Comparison of ENCODE assay signal across 1 cellular context in the genomic region with DNA sequence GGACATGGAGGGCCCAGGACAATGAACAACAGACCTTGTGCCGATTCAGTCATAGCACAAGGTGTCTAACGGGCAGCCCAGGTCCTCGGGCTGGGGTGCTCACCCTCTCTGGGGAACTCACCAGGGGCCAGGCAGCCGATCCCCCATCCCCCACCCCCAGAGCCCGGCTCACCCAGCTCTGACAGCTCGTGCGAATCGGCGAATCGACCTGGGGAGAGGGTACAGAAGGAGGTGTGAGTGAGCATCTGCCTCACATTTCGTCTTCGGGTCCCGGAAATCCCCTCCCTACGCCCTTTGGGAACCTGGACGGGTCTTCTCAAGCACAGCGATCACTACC.
TF ChIP-seq lines count a peak whose summit lies in the region.

No MANE protein-coding gene starts in this region.

TF ChIP-seq in WTC11, 78 proteins besides CTCF, POLR2A, EP300 and RAD21 (continued from another document):
- TF ChIP-seq, protein P1, sequence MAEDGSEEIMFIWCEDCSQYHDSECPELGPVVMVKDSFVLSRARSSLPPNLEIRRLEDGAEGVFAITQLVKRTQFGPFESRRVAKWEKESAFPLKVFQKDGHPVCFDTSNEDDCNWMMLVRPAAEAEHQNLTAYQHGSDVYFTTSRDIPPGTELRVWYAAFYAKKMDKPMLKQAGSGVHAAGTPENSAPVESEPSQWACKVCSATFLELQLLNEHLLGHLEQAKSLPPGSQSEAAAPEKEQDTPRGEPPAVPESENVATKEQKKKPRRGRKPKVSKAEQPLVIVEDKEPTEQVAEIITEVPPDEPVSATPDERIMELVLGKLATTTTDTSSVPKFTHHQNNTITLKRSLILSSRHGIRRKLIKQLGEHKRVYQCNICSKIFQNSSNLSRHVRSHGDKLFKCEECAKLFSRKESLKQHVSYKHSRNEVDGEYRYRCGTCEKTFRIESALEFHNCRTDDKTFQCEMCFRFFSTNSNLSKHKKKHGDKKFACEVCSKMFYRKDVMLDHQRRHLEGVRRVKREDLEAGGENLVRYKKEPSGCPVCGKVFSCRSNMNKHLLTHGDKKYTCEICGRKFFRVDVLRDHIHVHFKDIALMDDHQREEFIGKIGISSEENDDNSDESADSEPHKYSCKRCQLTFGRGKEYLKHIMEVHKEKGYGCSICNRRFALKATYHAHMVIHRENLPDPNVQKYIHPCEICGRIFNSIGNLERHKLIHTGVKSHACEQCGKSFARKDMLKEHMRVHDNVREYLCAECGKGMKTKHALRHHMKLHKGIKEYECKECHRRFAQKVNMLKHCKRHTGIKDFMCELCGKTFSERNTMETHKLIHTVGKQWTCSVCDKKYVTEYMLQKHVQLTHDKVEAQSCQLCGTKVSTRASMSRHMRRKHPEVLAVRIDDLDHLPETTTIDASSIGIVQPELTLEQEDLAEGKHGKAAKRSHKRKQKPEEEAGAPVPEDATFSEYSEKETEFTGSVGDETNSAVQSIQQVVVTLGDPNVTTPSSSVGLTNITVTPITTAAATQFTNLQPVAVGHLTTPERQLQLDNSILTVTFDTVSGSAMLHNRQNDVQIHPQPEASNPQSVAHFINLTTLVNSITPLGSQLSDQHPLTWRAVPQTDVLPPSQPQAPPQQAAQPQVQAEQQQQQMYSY (CRISPR knock-in tag; IDR thresholded peaks at IDR 0.05) = no peak
- no peak for TF ChIP-seq MYBL2 (CRISPR knock-in tag; IDR thresholded peaks at IDR 0.05)
- TF ChIP-seq ZNF416 (CRISPR knock-in tag; IDR thresholded peaks at IDR 0.05) = no peak
- no peak for TF ChIP-seq JAZF1 (CRISPR knock-in tag; IDR thresholded peaks at IDR 0.05)
- no peak for TF ChIP-seq FOXK1 (CRISPR knock-in tag; IDR thresholded peaks at IDR 0.05)
- TF ChIP-seq SOX15 (CRISPR knock-in tag; IDR thresholded peaks at IDR 0.05) = no peak
- no peak for TF ChIP-seq GTF2I (CRISPR knock-in tag; conservative IDR thresholded peaks at IDR 0.05)
- TF ChIP-seq ZNF263 (CRISPR knock-in tag; IDR thresholded peaks at IDR 0.05; ENCODE audit: low read depth) = no peak
- TF ChIP-seq NFYB (CRISPR knock-in tag; conservative IDR thresholded peaks at IDR 0.05; ENCODE audit: low read depth) = no peak
- TF ChIP-seq, protein P2, sequence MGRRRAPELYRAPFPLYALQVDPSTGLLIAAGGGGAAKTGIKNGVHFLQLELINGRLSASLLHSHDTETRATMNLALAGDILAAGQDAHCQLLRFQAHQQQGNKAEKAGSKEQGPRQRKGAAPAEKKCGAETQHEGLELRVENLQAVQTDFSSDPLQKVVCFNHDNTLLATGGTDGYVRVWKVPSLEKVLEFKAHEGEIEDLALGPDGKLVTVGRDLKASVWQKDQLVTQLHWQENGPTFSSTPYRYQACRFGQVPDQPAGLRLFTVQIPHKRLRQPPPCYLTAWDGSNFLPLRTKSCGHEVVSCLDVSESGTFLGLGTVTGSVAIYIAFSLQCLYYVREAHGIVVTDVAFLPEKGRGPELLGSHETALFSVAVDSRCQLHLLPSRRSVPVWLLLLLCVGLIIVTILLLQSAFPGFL (CRISPR knock-in tag; IDR thresholded peaks at IDR 0.05; ENCODE audit: borderline replicate concordance) = no peak
TF ChIP-seq in WTC11: peak in this region for 0.
